Comparison of ENCODE assay signal across 8 cellular contexts in genomic region chr1:93878501-93878888, GRCh38. TPM values are rescaled to one million over a fixed set of nuclear protein-coding genes. Genes with fewer than 3 reads are reported as not detected.
A peak's percentile ranks its signal among the peaks of the same experiment; 100 is the strongest.
DNase-seq lines count a peak whose midpoint lies in the region; ATAC-seq, FAIRE-seq and TF ChIP-seq lines count a peak whose summit lies in the region.

No MANE protein-coding gene starts in this region.

- peaks cover 40 to 52% of the 10 kb centered on the region in 2 experiments for H3K36me3 ChIP-seq in SK-N-SH (replicated peaks in 1 of 2; ENCODE audit: control insufficient read depth in 1 of 2, insufficient read depth in 2 of 2, low read length in 1 of 2)
- peaks cover 0 to 37% of the 10 kb centered on the region in 2 donors for H3K36me3 ChIP-seq in gastrocnemius medialis

- no peak for FAIRE-seq in A549 (lab: Jason Lieb, UNC)

- no peak for TF ChIP-seq CTCF in A549 (IDR thresholded peaks at IDR 0.05)
- no peak for TF ChIP-seq CTCF in SK-N-SH (IDR thresholded peaks at IDR 0.05)
- no peak for TF ChIP-seq CTCF in gastrocnemius medialis (IDR thresholded peaks at IDR 0.05 in 4 of 5, conservative IDR thresholded peaks at IDR 0.05 in 1 of 5)

- H3K4me3 ChIP-seq in A549 (peak overlapping the region; percentile 93), SK-N-SH (ENCODE audit: low read depth in 2 of 2, low read length in 1 of 2) (peak overlapping the region; percentile 96 to 98), right cardiac atrium (ENCODE audit: low read length) (peak overlapping the region; percentile 92), gastrocnemius medialis (peak overlapping the region; percentile 80 to 99 (median 87))

- no peak for TF ChIP-seq RAD21 in A549 (conservative IDR thresholded peaks at IDR 0.05 in 1 of 2, IDR thresholded peaks at IDR 0.05 in 1 of 2)
- TF ChIP-seq RAD21 in SK-N-SH (IDR thresholded peaks at IDR 0.05; ENCODE audit: low read length) = no peak

- H3K27me3 ChIP-seq in SK-N-SH (ENCODE audit: insufficient read depth) (no peaks in the 10 kb centered on the region), right cardiac atrium (ENCODE audit: control insufficient read depth, insufficient read depth) (no peaks in the 10 kb centered on the region), gastrocnemius medialis (no peaks in the 10 kb centered on the region)

- intact Hi-C loops in right cardiac atrium (cut with DNase I) = no loop called here
- intact Hi-C loops in gastrocnemius medialis (cut with DNase I; ENCODE audit: low total_unique reads) = loop anchor here (1.0 to 10.0 kb wide), 4 partner anchors 31 to 534 kb away; partner anchors contain the start of genes DR1 and GCLM

- H3K4me1 ChIP-seq in A549 (peaks cover 37% of the 10 kb centered on the region), SK-N-SH (ENCODE audit: control insufficient read depth in 1 of 2, insufficient read depth in 2 of 2, low read depth in 1 of 2, low read length in 1 of 2) (peaks cover 5 to 11% of the 10 kb centered on the region in 2 experiments; a peak in 3 of 4 replicates), right cardiac atrium (ENCODE audit: control insufficient read depth, insufficient read depth, low read length) (no peaks in the 10 kb centered on the region), gastrocnemius medialis (peaks cover 30 to 35% of the 10 kb centered on the region in 2 donors)

- H3K9me2 ChIP-seq in SK-N-SH = no peaks in the 10 kb centered on the region

- under 1% methylated on average over 20 of the region's 20 CpGs for WGBS in A549 (ENCODE audit: missing lambda C conversion rate)
- 2% methylated on average over 18 of the region's 20 CpGs for WGBS in SK-N-SH (ENCODE audit: low lambda C conversion rate)
- under 1% methylated on average over 20 of the region's 20 CpGs for WGBS in right cardiac atrium

- TF ChIP-seq POLR2A in A549 (IDR thresholded peaks at IDR 0.05; ENCODE audit: low read length) (no peak), gastrocnemius medialis (IDR thresholded peaks at IDR 0.05) (no peak)

- H2AFZ ChIP-seq in SK-N-SH (ENCODE audit: low read depth) = peak overlapping the region; percentile 77

- DNase-seq in A549 (ENCODE audit: low read depth in 1 of 2, low spot score in 1 of 2) (peak; percentile 18 to 50), SK-N-SH (peak; percentile 24), right cardiac atrium (peak; percentile 26 to 63 (median 56)), gastrocnemius medialis (peak; percentile 47 to 62), ecto neural progenitor cell (ENCODE audit: low spot score) (no peak)
- DNase-seq in activated naive CD8-positive, alpha-beta T cell treated with anti-CD3 and anti-CD28 coated beads for 36 hours = peak; percentile 67

- peaks cover 44% of the 10 kb centered on the region for H3K4me1 Mint-ChIP-seq in activated naive CD8-positive, alpha-beta T cell treated with anti-CD3 and anti-CD28 coated beads for 36 hours

- H3K27ac Mint-ChIP-seq in activated naive CD8-positive, alpha-beta T cell treated with anti-CD3 and anti-CD28 coated beads for 36 hours = peak overlapping the region; percentile 98

- H3K9me3 ChIP-seq in A549 (no peaks in the 10 kb centered on the region), SK-N-SH (no peaks in the 10 kb centered on the region), right cardiac atrium (ENCODE audit: control insufficient read depth, low read length) (no peaks in the 10 kb centered on the region), gastrocnemius medialis (no peaks in the 10 kb centered on the region)

- peak overlapping the region; percentile 93 for H3K4me3 Mint-ChIP-seq in activated naive CD8-positive, alpha-beta T cell treated with anti-CD3 and anti-CD28 coated beads for 36 hours

- no peak for TF ChIP-seq EP300 in A549 (IDR thresholded peaks at IDR 0.05)
- no peak for TF ChIP-seq EP300 in SK-N-SH (IDR thresholded peaks at IDR 0.05; ENCODE audit: borderline replicate concordance in 1 of 2, low read depth in 1 of 2, low read length in 1 of 2)

- H3F3A ChIP-seq in SK-N-SH (replicated peaks; ENCODE audit: insufficient read depth) = peaks cover 47% of the 10 kb centered on the region

- POLR2A ChIA-PET in A549 (lab: Yijun Ruan, JAX) (no interaction called here), SK-N-SH (lab: Yijun Ruan, JAX) (interaction anchor here (1.0 to 2.8 kb wide), 4 partner anchors 10 to 533 kb away, joined by 5 to 11 read pairs (median 8); partner anchors contain the start of gene DR1)

- in situ Hi-C loops in gastrocnemius medialis (cut with MboI; ENCODE audit: low sequenced_read_pairs in 4 of 4) = no loop called here

- H4K20me1 ChIP-seq in SK-N-SH (ENCODE audit: insufficient read depth) = peaks cover 10% of the 10 kb centered on the region; the same call in 1 of the 2 replicates

- peaks cover 48% of the 10 kb centered on the region for H3K36me3 Mint-ChIP-seq in activated naive CD8-positive, alpha-beta T cell treated with anti-CD3 and anti-CD28 coated beads for 36 hours

- H3K9ac ChIP-seq in SK-N-SH = peak overlapping the region; percentile 90

- CTCF ChIA-PET in A549 (lab: Yijun Ruan, JAX) = no interaction called here
- CTCF ChIA-PET in SK-N-SH (lab: Yijun Ruan, JAX) = interaction anchor here (1.3 to 2.2 kb wide), 3 partner anchors 9 to 457 kb away, joined by 4 to 6 read pairs (median 6); no protein-coding TSS in a partner anchor

- peaks cover 52% of the 10 kb centered on the region for H3K79me2 ChIP-seq in SK-N-SH (ENCODE audit: insufficient read depth)

- ATAC-seq in A549 (peak; percentile 30 to 49), GM18861 (IDR thresholded peaks at IDR 0.05; ENCODE audit: unreplicated experiment) (peak; percentile 38), HG03103 (IDR thresholded peaks at IDR 0.05; ENCODE audit: low read depth, unreplicated experiment) (peak; percentile 38), right cardiac atrium (peak; percentile 17 to 64), gastrocnemius medialis (peak; percentile 74 to 75)

- peak overlapping the region; percentile 93 to 96 for H3K27ac ChIP-seq in A549
- H3K27ac ChIP-seq in SK-N-SH (ENCODE audit: low read depth in 2 of 2, low read length in 1 of 2) = peak overlapping the region; percentile 89 to 95
- peak overlapping the region; percentile 81 for H3K27ac ChIP-seq in right cardiac atrium (ENCODE audit: low read length)
- peak overlapping the region; percentile 91 to 98 (median 94) for H3K27ac ChIP-seq in gastrocnemius medialis

- peak overlapping the region; percentile 92 for H3K4me2 ChIP-seq in A549
- peak overlapping the region; percentile 81 for H3K4me2 ChIP-seq in SK-N-SH

- no peaks in the 10 kb centered on the region for H3K9me3 Mint-ChIP-seq in activated naive CD8-positive, alpha-beta T cell treated with anti-CD3 and anti-CD28 coated beads for 36 hours

- no peaks in the 10 kb centered on the region for H3K27me3 Mint-ChIP-seq in activated naive CD8-positive, alpha-beta T cell treated with anti-CD3 and anti-CD28 coated beads for 36 hours

TF ChIP-seq in A549, 52 proteins besides CTCF, POLR2A, EP300 and RAD21 (continues in another document):
- TF ChIP-seq NFE2L2 (conservative IDR thresholded peaks at IDR 0.05; ENCODE audit: low read length) (peak; percentile 31; the same call in 1 of the 2 replicates), HES2 (IDR thresholded peaks at IDR 0.05) (no peak)

TF ChIP-seq in SK-N-SH, 30 proteins besides CTCF, POLR2A, EP300 and RAD21 (continues in another document):
- no peak for TF ChIP-seq YY1 (IDR thresholded peaks at IDR 0.05; ENCODE audit: low read depth)
- TF ChIP-seq MXI1 (IDR thresholded peaks at IDR 0.05; ENCODE audit: low read depth, low read length) = no peak
- no peak for TF ChIP-seq ELF1 (IDR thresholded peaks at IDR 0.05)
- TF ChIP-seq NRF1 (IDR thresholded peaks at IDR 0.05; ENCODE audit: low read depth, low read length) = no peak

RNA-seq across cellular contexts. Expression of gene DNTTIP2, which starts 0.5 kb away (rescaled TPM):
- 41.5 and 45.7 TPM in 2 replicates for polyA plus RNA-seq in A549 (2011; rRNA removed)
- polyA plus RNA-seq in A549 (2012; cell fraction: cytosol; rRNA removed) = 5.4 and 7.7 TPM in 2 replicates
- polyA plus RNA-seq in A549 (2012; cell fraction: nucleus; rRNA removed) = 7.1 and 7.9 TPM in 2 replicates
- polyA plus RNA-seq in A549 (2017; fragmentation: RNase III; extraction: RNeasy Plus Mini Kit Qiagen cat#74134 plus additional on column Dnase treatment) = 39.1 to 42.0 TPM (median 40.6 TPM) in 3 replicates
- polyA minus RNA-seq in A549 (2011; rRNA and poly(A)+ RNA removed) = 18.8 and 19.2 TPM in 2 replicates
- polyA plus RNA-seq in SK-N-SH (2012; rRNA removed) = 9.6 and 13.1 TPM in 2 replicates
- 16.6 and 25.8 TPM in 2 replicates for polyA plus RNA-seq in SK-N-SH (2012; cell fraction: cytosol; rRNA removed)
- polyA plus RNA-seq in SK-N-SH (2012; cell fraction: nucleus; rRNA removed) = 10.3 and 18.0 TPM in 2 replicates
- total RNA-seq in activated naive CD8-positive, alpha-beta T cell treated with anti-CD3 and anti-CD28 coated beads for 36 hours = 100 to 1,000 TPM; 114 to 117 TPM
- total RNA-seq in right cardiac atrium = 10 to 100 TPM; 33.3 to 43.5 (median 39.4) TPM
- polyA plus RNA-seq in right cardiac atrium = 35.1 TPM
- total RNA-seq in gastrocnemius medialis = 10 to 100 TPM; 50.4 to 75.3 (median 59.1) TPM

RNA-seq across cellular contexts. Expression of gene GCLM, which starts 30.7 kb away (rescaled TPM):
- polyA plus RNA-seq in A549 (2011; rRNA removed) = 160 and 163 TPM in 2 replicates
- 41.0 and 50.0 TPM in 2 replicates for polyA plus RNA-seq in A549 (2012; cell fraction: cytosol; rRNA removed)
- 15.8 and 16.0 TPM in 2 replicates for polyA plus RNA-seq in A549 (2012; cell fraction: nucleus; rRNA removed)
- polyA plus RNA-seq in A549 (2017; fragmentation: RNase III; extraction: RNeasy Plus Mini Kit Qiagen cat#74134 plus additional on column Dnase treatment) = 90.2 to 100 TPM (median 92.3 TPM) in 3 replicates
- polyA minus RNA-seq in A549 (2011; rRNA and poly(A)+ RNA removed) = 63.5 and 66.8 TPM in 2 replicates
- polyA plus RNA-seq in SK-N-SH (2012; rRNA removed) = 9.4 and 12.3 TPM in 2 replicates
- 15.8 and 16.1 TPM in 2 replicates for polyA plus RNA-seq in SK-N-SH (2012; cell fraction: cytosol; rRNA removed)
- 4.0 and 9.9 TPM in 2 replicates for polyA plus RNA-seq in SK-N-SH (2012; cell fraction: nucleus; rRNA removed)
- total RNA-seq in activated naive CD8-positive, alpha-beta T cell treated with anti-CD3 and anti-CD28 coated beads for 36 hours = 10 to 100 TPM; 16.0 to 17.8 TPM
- 10 to 100 TPM in 2 of 4 donors, 1 to 10 TPM in 2; 9.3 to 10.4 (median 10.1) TPM for total RNA-seq in right cardiac atrium
- polyA plus RNA-seq in right cardiac atrium = 3.8 TPM
- 10 to 100 TPM; 20.9 to 26.7 (median 24.1) TPM for total RNA-seq in gastrocnemius medialis
